16 cellular contexts compared by ENCODE assay signal in the genomic region with DNA sequence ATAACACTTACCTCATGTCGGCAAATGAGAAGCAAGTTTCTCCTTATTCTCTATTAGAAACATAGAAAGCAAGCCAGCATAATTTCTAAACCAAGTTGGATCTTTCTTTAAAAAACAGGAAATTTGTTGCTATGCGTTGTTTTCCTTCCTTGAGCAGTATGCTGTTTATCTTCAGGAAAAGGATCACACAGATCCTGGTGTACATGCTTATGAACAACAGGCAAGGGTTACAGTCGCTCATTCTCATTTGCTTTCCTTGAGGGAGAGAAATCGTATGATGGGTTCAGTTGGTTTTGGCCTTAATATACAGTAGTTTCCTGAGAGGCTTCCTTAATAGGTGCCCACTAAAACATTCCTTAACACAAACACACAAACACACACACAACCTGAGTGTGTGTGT.
DNase-seq lines count a peak whose midpoint lies in the region; ATAC-seq and TF ChIP-seq lines count a peak whose summit lies in the region.
"Had no signal": no experiment of that assay in that cellular context is flagged by ENCODE, and none has a peak within 500 bp of the region (broad histone marks: within the 10 kb centered on the region; RNA-seq: fewer than 3 reads in every experiment).

No MANE protein-coding gene starts in this region.

- no peak overlapping the region for H3K27ac ChIP-seq in BLaER1
- H3K27ac ChIP-seq in CD8-positive, alpha-beta memory T cell (ENCODE audit: low read depth, low read length): peak overlapping the region; percentile 0

- H3K9ac ChIP-seq in BLaER1: no peak overlapping the region

- ATAC-seq in natural killer cell (no peak), HG03342 (IDR thresholded peaks at IDR 0.05; ENCODE audit: unreplicated experiment) (no peak), HG02884 (IDR thresholded peaks at IDR 0.05; ENCODE audit: unreplicated experiment) (no peak)

- no peaks in the 10 kb centered on the region for H3K9me3 Mint-ChIP-seq in CD8-positive, alpha-beta memory T cell
- H3K9me3 Mint-ChIP-seq in brain (no peaks in the 10 kb centered on the region), natural killer cell (no peaks in the 10 kb centered on the region)
- H3K9me3 Mint-ChIP-seq: dendritic cell treated with granulocyte-macrophage colony-stimulating factor and Interleukin-4, amounts not matched to agents 40 ng/mL and 50 ng/mL, for 4 days had no signal

- no peak for DNase-seq in CD8-positive, alpha-beta memory T cell
- DNase-seq in natural killer cell (no peak), kidney glomerular epithelial cell (lab: John Stamatoyannopoulos, UW) (no peak), NCI-H2227 (lab: John Stamatoyannopoulos, UW; ENCODE audit: unreplicated experiment) (no peak)
- DNase-seq: anterior cingulate cortex, EL, IMR-90, NCI-H1048, posterior cingulate gyrus, SHP77 treated with DMSO at 0.1 percent for 48 hours had no signal

- peak overlapping the region; percentile 48 for H3K4me2 ChIP-seq in BLaER1

- peaks cover 74% of the 10 kb centered on the region for H3K4me1 ChIP-seq in BLaER1
- H3K4me1 ChIP-seq in CD8-positive, alpha-beta memory T cell (ENCODE audit: insufficient read depth, low read length): peaks cover 98% of the 10 kb centered on the region

- POLR2A ChIA-PET in CD8-positive, alpha-beta memory T cell (lab: Charles Lee): interaction anchor here (0.6 to 1.6 kb wide), 5 partner anchors 10 to 879 kb away, joined by 3 to 6 read pairs (median 5); partner anchors contain the start of gene FYN

- CTCF ChIA-PET in CD8-positive, alpha-beta memory T cell (lab: Charles Lee): interaction anchor here (1.0 to 1.6 kb wide), 2 partner anchors 13 to 44 kb away, joined by 4 to 5 read pairs; no protein-coding TSS in a partner anchor

- H3K27me3 Mint-ChIP-seq in CD8-positive, alpha-beta memory T cell: peaks cover 0 to 2% of the 10 kb centered on the region in 2 donors
- H3K27me3 Mint-ChIP-seq in brain: no peaks in the 10 kb centered on the region
- no peaks in the 10 kb centered on the region for H3K27me3 Mint-ChIP-seq in natural killer cell (ENCODE audit: low read depth in 2 of 2)
- H3K27me3 Mint-ChIP-seq: dendritic cell treated with granulocyte-macrophage colony-stimulating factor and Interleukin-4, amounts not matched to agents 40 ng/mL and 50 ng/mL, for 4 days had no signal

- H3K9me3 ChIP-seq in BLaER1: no peaks in the 10 kb centered on the region
- no peaks in the 10 kb centered on the region for H3K9me3 ChIP-seq in CD8-positive, alpha-beta memory T cell (ENCODE audit: low read length)

- no peak for TF ChIP-seq CTCF in brain (conservative IDR thresholded peaks at IDR 0.05)
- TF ChIP-seq CTCF in natural killer cell (IDR thresholded peaks at IDR 0.05): no peak

- H3K4me3 Mint-ChIP-seq in CD8-positive, alpha-beta memory T cell: peak overlapping the region; percentile 87 to 99 (median 96)
- H3K4me3 Mint-ChIP-seq in brain (no peak overlapping the region), natural killer cell (peak overlapping the region; percentile 74)
- H3K4me3 Mint-ChIP-seq: dendritic cell treated with granulocyte-macrophage colony-stimulating factor and Interleukin-4, amounts not matched to agents 40 ng/mL and 50 ng/mL, for 4 days; mesothelial cell of epicardium had no signal

- H3K36me3 Mint-ChIP-seq in CD8-positive, alpha-beta memory T cell: peaks cover 33 to 91% (median 36%) of the 10 kb centered on the region in 3 donors
- H3K36me3 Mint-ChIP-seq in brain: peaks cover 46% of the 10 kb centered on the region
- H3K36me3 Mint-ChIP-seq in natural killer cell: peaks cover 8% of the 10 kb centered on the region

- intact Hi-C loops in natural killer cell (cut with micrococcal nuclease): loop anchor here (5.0 kb wide), 2 partner anchors 83 to 118 kb away; partner anchors contain the start of gene FYN

- peaks cover 23% of the 10 kb centered on the region; the same call in 1 of the 2 replicates for H3K36me3 ChIP-seq in BLaER1
- H3K36me3 ChIP-seq in CD8-positive, alpha-beta memory T cell (ENCODE audit: insufficient read depth, low read length): peaks cover 5% of the 10 kb centered on the region

- H3K4me1 Mint-ChIP-seq in CD8-positive, alpha-beta memory T cell: peaks cover 67 to 91% (median 80%) of the 10 kb centered on the region in 3 donors
- H3K4me1 Mint-ChIP-seq in brain: peaks cover 93% of the 10 kb centered on the region
- peaks cover 89 to 92% of the 10 kb centered on the region in 2 donors for H3K4me1 Mint-ChIP-seq in natural killer cell

- H3K4me3 ChIP-seq in BLaER1: no peak overlapping the region
- peak overlapping the region; percentile 23 for H3K4me3 ChIP-seq in CD8-positive, alpha-beta memory T cell (ENCODE audit: low read length)

- H3K27ac Mint-ChIP-seq in CD8-positive, alpha-beta memory T cell: peak overlapping the region; percentile 96 to 100 (median 100)
- H3K27ac Mint-ChIP-seq in brain (peak overlapping the region in 3 of 5 experiments; percentile 20 to 77 (median 74)), natural killer cell (peak overlapping the region; percentile 92 to 100)
- H3K27ac Mint-ChIP-seq: dendritic cell treated with granulocyte-macrophage colony-stimulating factor and Interleukin-4, amounts not matched to agents 40 ng/mL and 50 ng/mL, for 4 days; mesothelial cell of epicardium had no signal

- H3K27me3 ChIP-seq in BLaER1: no peaks in the 10 kb centered on the region
- H3K27me3 ChIP-seq in CD8-positive, alpha-beta memory T cell (ENCODE audit: insufficient read depth, low read length, poor library complexity, severe bottlenecking): no peaks in the 10 kb centered on the region

- peaks cover 11% of the 10 kb centered on the region; the same call in 1 of the 2 replicates for H4K20me1 ChIP-seq in BLaER1

Comparison
In these comparisons a context has a peak if more than half of its experiments do, and no peak if none do; other contexts are left out.
1. H3K4me3 Mint-ChIP-seq: peak in CD8-positive, alpha-beta memory T cell (7 of 7) and natural killer cell (single experiment); none in brain (0 of 5).
2. Peak in every context shown above with its lines, with median percentiles within 50 percentile points of each other: H3K27ac Mint-ChIP-seq.